9 cellular contexts compared by ENCODE assay signal in genomic region chr2:84894131-84894586, GRCh38. TPM values are rescaled to one million over a fixed set of nuclear protein-coding genes. Genes with fewer than 3 reads are reported as not detected.
DNase-seq lines count a peak whose midpoint lies in the region; ATAC-seq and TF ChIP-seq lines count a peak whose summit lies in the region.
"Had no signal": no experiment of that assay in that cellular context is flagged by ENCODE, and none has a peak within 500 bp of the region (broad histone marks: within the 10 kb centered on the region; RNA-seq: fewer than 3 reads in every experiment).

No MANE protein-coding gene starts in this region.

- H3K36me3 Mint-ChIP-seq in endothelial cell (ENCODE audit: low read depth, unreplicated experiment) = no peaks in the 10 kb centered on the region

- CTCF ChIA-PET in OCI-LY7 (lab: Charles Lee; ENCODE audit: unreplicated experiment) = no interaction called here

- H3K27me3 Mint-ChIP-seq in endothelial cell (ENCODE audit: unreplicated experiment) = peaks cover 2% of the 10 kb centered on the region

- H3K27ac ChIP-seq in left ventricle myocardium inferior (replicated peaks) = peak overlapping the region; percentile 56
- H3K27ac ChIP-seq in OCI-LY7 (ENCODE audit: low read depth, low read length, poor library complexity, severe bottlenecking) = peak overlapping the region; percentile 38
- H3K27ac ChIP-seq in thyroid gland = peak overlapping the region in 2 of 3 donors; percentile 33 to 49
- H3K27ac ChIP-seq: right lobe of liver had no signal

- H3K27ac Mint-ChIP-seq in endothelial cell (ENCODE audit: unreplicated experiment) = peak overlapping the region; percentile 31

- no peak for TF ChIP-seq POLR2A in thyroid gland (IDR thresholded peaks at IDR 0.05)

- no peak overlapping the region for H3K4me3 Mint-ChIP-seq in endothelial cell (ENCODE audit: unreplicated experiment)

- H3K9me2 ChIP-seq in OCI-LY7 (ENCODE audit: insufficient read depth, low read length) = no peaks in the 10 kb centered on the region

- WGBS in thyroid gland, 2 donors = 70 to 90% methylated on average over 5 to 6 of the region's 6 CpGs

- H3K4me1 ChIP-seq in left ventricle myocardium inferior (peaks cover 30% of the 10 kb centered on the region), OCI-LY7 (ENCODE audit: insufficient read depth, low read length, poor library complexity, severe bottlenecking) (peaks cover 40% of the 10 kb centered on the region), thyroid gland (peaks cover 3 to 36% of the 10 kb centered on the region in 2 donors)

- no peak for ATAC-seq in Right ventricle myocardium superior (ENCODE audit: poor library complexity)
- ATAC-seq in HG03139 (IDR thresholded peaks at IDR 0.05; ENCODE audit: unreplicated experiment) = no peak

- H3K4me1 Mint-ChIP-seq in endothelial cell (ENCODE audit: unreplicated experiment) = peaks cover 21% of the 10 kb centered on the region

- no peak for TF ChIP-seq CTCF in left ventricle myocardium inferior (IDR thresholded peaks at IDR 0.05; ENCODE audit: borderline replicate concordance)
- no peak for TF ChIP-seq CTCF in OCI-LY7 (conservative IDR thresholded peaks at IDR 0.05; ENCODE audit: low read length)
- TF ChIP-seq CTCF in endothelial cell (IDR thresholded peaks at IDR 0.05; ENCODE audit: unreplicated experiment) = no peak
- TF ChIP-seq CTCF in thyroid gland (IDR thresholded peaks at IDR 0.05) = no peak

- H3K4me3 ChIP-seq in left ventricle myocardium inferior (no peak overlapping the region), OCI-LY7 (ENCODE audit: low read depth, low read length, poor library complexity, severe bottlenecking) (peak overlapping the region; percentile 9), thyroid gland (replicated peaks in 1 of 3) (no peak overlapping the region)
- H3K4me3 ChIP-seq: right lobe of liver had no signal

- DNase-seq in left ventricle myocardium inferior (no peak), Right ventricle myocardium superior (no peak), OCI-LY7 (ENCODE audit: low spot score) (no peak), endothelial cell (ENCODE audit: low spot score) (no peak), thyroid gland (peak; percentile 48 to 57), head of caudate nucleus (no peak)
- no peak for DNase-seq in stimulated activated CD4-positive, alpha-beta T cell treated with anti-CD3 and anti-CD28 coated beads, Interleukin-4, amount 100 ng/mL, for 1 hour
- DNase-seq: right lobe of liver had no signal

- H2AFZ ChIP-seq in OCI-LY7 (ENCODE audit: low read length) = peak overlapping the region; percentile 97

- H3K27me3 ChIP-seq in left ventricle myocardium inferior (ENCODE audit: low read depth) = no peaks in the 10 kb centered on the region
- no peaks in the 10 kb centered on the region for H3K27me3 ChIP-seq in thyroid gland
- H3K27me3 ChIP-seq: right lobe of liver had no signal

- intact Hi-C loops in left ventricle myocardium inferior (cut with micrococcal nuclease) (no loop called here), Right ventricle myocardium superior (cut with DNase I) (no loop called here), OCI-LY7 (cut with micrococcal nuclease; ENCODE audit: unreplicated experiment) (no loop called here), thyroid gland (cut with DNase I) (no loop called here), head of caudate nucleus (cut with DNase I) (no loop called here)

- no peaks in the 10 kb centered on the region for H4K20me1 ChIP-seq in OCI-LY7 (ENCODE audit: insufficient read depth, low read length)

- POLR2A ChIA-PET in OCI-LY7 (lab: Charles Lee) = interaction anchor here (0.8 to 1.6 kb wide), 3 partner anchors 12 to 80 kb away, joined by 3 to 4 read pairs (median 4); no protein-coding TSS in a partner anchor

- peak overlapping the region; percentile 57 for H3K4me2 ChIP-seq in OCI-LY7 (ENCODE audit: low read length)

- no peaks in the 10 kb centered on the region for H3K9me3 Mint-ChIP-seq in endothelial cell (ENCODE audit: unreplicated experiment)

- H3K79me2 ChIP-seq in OCI-LY7 (ENCODE audit: insufficient read depth, low read depth, low read length) = no peaks in the 10 kb centered on the region

- BruUV-seq in OCI-LY7 (replicated peaks; lab: Mats Ljungman, UMichigan) = no TSS peak

- H3K36me3 ChIP-seq in left ventricle myocardium inferior (no peaks in the 10 kb centered on the region), OCI-LY7 (ENCODE audit: insufficient read depth, low read length) (no peaks in the 10 kb centered on the region), thyroid gland (no peaks in the 10 kb centered on the region)
- H3K36me3 ChIP-seq: right lobe of liver had no signal

- H3K9me3 ChIP-seq in left ventricle myocardium inferior (replicated peaks) (no peaks in the 10 kb centered on the region), OCI-LY7 (ENCODE audit: low read length) (no peaks in the 10 kb centered on the region), thyroid gland (no peaks in the 10 kb centered on the region)
- H3K9me3 ChIP-seq: right lobe of liver had no signal

RNA-seq across cellular contexts. Expression of gene TMSB10, which starts 11.3 kb away (rescaled TPM):
- total RNA-seq in left ventricle myocardium inferior (400 TPM), Right ventricle myocardium superior (417 TPM), OCI-LY7 (2022) (869 and 903 TPM in 2 replicates), endothelial cell (ENCODE audit: unreplicated experiment) (3,500 TPM), thyroid gland (1,000 to 10,000 TPM in 3 of 4 donors, 100 to 1,000 TPM in 1; 958 to 1,745 (median 1,373) TPM)
- total RNA-seq in OCI-LY7 (2014; rRNA removed; shearing (Covaris generic)) = 1,901 and 3,039 TPM in 2 replicates

RNA-seq across cellular contexts. Expression of gene TRABD2A, which starts 13.3 kb away (rescaled TPM):
- total RNA-seq in left ventricle myocardium inferior (0.49 TPM), Right ventricle myocardium superior (0.56 TPM), OCI-LY7 (2022) (1.6 and 1.8 TPM in 2 replicates), endothelial cell (ENCODE audit: unreplicated experiment) (7.2 TPM), thyroid gland (1 to 10 TPM in 1 of 4 donors, under 1 TPM in 1, not detected in 2; 0.20 to 1.9 TPM)
- total RNA-seq in OCI-LY7 (2014; rRNA removed; shearing (Covaris generic)) = 0.49 and 1.9 TPM in 2 replicates

Comparison
In these comparisons a context has a peak if more than half of its experiments do, and no peak if none do; other contexts are left out.
1. DNase-seq: peak in thyroid gland (2 of 2); none in left ventricle myocardium inferior (single experiment), Right ventricle myocardium superior (single experiment), OCI-LY7 (single experiment), endothelial cell (single experiment), head of caudate nucleus (0 of 42) and stimulated activated CD4-positive, alpha-beta T cell treated with anti-CD3 and anti-CD28 coated beads, Interleukin-4, amount 100 ng/mL, for 1 hour (single experiment).
2. Peak in every context shown above with its lines, with median percentiles within 50 percentile points of each other: H3K27ac ChIP-seq.